In genomic region chr14:37623971-37624370, GRCh38 we compare ENCODE assay signal across 22 cellular contexts. TPM values are rescaled to one million over a fixed set of nuclear protein-coding genes. Genes with fewer than 3 reads are reported as not detected.
"Had no signal": no experiment of that assay in that cellular context is flagged by ENCODE, and none has a peak within 500 bp of the region (broad histone marks: within the 10 kb centered on the region; RNA-seq: fewer than 3 reads in every experiment).

No MANE protein-coding gene starts in this region.

- H3K27me3 ChIP-seq: ovary, testis had no signal

- H3K9me3 ChIP-seq: ovary, testis had no signal

- DNase-seq: activated CD4-positive, alpha-beta T cell treated with anti-CD3 and anti-CD28 coated beads, Interleukin-2, amount 10 ng/mL, durations not matched to agents 7 days and 5 days; activated CD8-positive, alpha-beta T cell treated with anti-CD3 and anti-CD28 coated beads, Interleukin-2, amount 10 ng/mL, durations not matched to agents 7 days and 5 days; activated effector memory CD4-positive, alpha-beta T cell treated with Interleukin-2 at 50 U/mL for 16 hours; activated naive CD4-positive, alpha-beta T cell treated with anti-CD3 and anti-CD28 coated beads, Interleukin-2, amount 10 ng/mL, durations not matched to agents 7 days and 5 days; activated naive CD8-positive, alpha-beta T cell treated with anti-CD3 and anti-CD28 coated beads, Interleukin-2, amount 50 U/mL, for 24 hours; activated T-cell treated with anti-CD3 and anti-CD28 coated beads, Interleukin-2, amount 50 U/mL, for 48 hours; anterior cingulate cortex; effector CD4-positive, alpha-beta T cell; heart left ventricle; kidney glomerular epithelial cell; mesendoderm; naive thymus-derived CD8-positive, alpha-beta T cell; ovary; stimulated activated CD4-positive, alpha-beta T cell treated with anti-CD3 and anti-CD28 coated beads, Interleukin-4, amount 100 ng/mL, for 24 hours; stomach; testis had no signal

- H3K4me3 ChIP-seq: heart left ventricle, ovary, smooth muscle cell, stomach, testis had no signal

- H3K27ac ChIP-seq: heart left ventricle, ovary, stomach, testis had no signal

- H3K36me3 ChIP-seq: heart left ventricle, ovary had no signal

- ATAC-seq: activated CD4-positive, CD25-positive, alpha-beta regulatory T cell treated with anti-CD3 and anti-CD28 coated beads, Interleukin-2, amount 50 U/mL, for 24 hours; activated CD8-positive, alpha-beta T cell treated with anti-CD3 and anti-CD28 coated beads, Interleukin-2, amount 10 ng/mL, durations not matched to agents 7 days and 5 days; activated naive CD8-positive, alpha-beta T cell treated with anti-CD3 and anti-CD28 coated beads, Interleukin-2, amount 50 U/mL, for 24 hours; heart left ventricle; naive thymus-derived CD8-positive, alpha-beta T cell; sciatic nerve; stimulated activated effector memory CD8-positive, alpha-beta T cell treated with anti-CD3 and anti-CD28 coated beads, Interleukin-12 subunit alpha, Interleukin-12 subunit beta, amount 100 ng/mL, for 72 hours had no signal

- H3K4me2 ChIP-seq: smooth muscle cell had no signal

- H3K4me1 ChIP-seq: testis had no signal

RNA-seq across cellular contexts. Expression of gene TTC6, which starts 28.5 kb away (rescaled TPM):
- total RNA-seq: activated CD4-positive, alpha-beta T cell treated with anti-CD3 and anti-CD28 coated beads, Interleukin-2, amount 10 ng/mL, durations not matched to agents 7 days and 5 days; activated CD8-positive, alpha-beta T cell treated with anti-CD3 and anti-CD28 coated beads, Interleukin-2, amount 10 ng/mL, durations not matched to agents 7 days and 5 days; heart left ventricle; naive thymus-derived CD8-positive, alpha-beta T cell; sciatic nerve; smooth muscle cell had no signal
- polyA plus RNA-seq: fibroblast of lung; heart left ventricle; naive thymus-derived CD8-positive, alpha-beta T cell; ovary; smooth muscle cell had no signal

RNA-seq across cellular contexts. Expression of gene FOXA1, which starts 28.9 kb away (rescaled TPM):
- total RNA-seq: activated CD4-positive, alpha-beta T cell treated with anti-CD3 and anti-CD28 coated beads, Interleukin-2, amount 10 ng/mL, durations not matched to agents 7 days and 5 days; activated CD8-positive, alpha-beta T cell treated with anti-CD3 and anti-CD28 coated beads, Interleukin-2, amount 10 ng/mL, durations not matched to agents 7 days and 5 days; cerebellum; heart left ventricle; naive thymus-derived CD8-positive, alpha-beta T cell had no signal
- polyA plus RNA-seq: heart left ventricle; naive thymus-derived CD8-positive, alpha-beta T cell; ovary; smooth muscle cell had no signal
